Comparison of ENCODE assay signal across 22 cellular contexts in the genomic region with DNA sequence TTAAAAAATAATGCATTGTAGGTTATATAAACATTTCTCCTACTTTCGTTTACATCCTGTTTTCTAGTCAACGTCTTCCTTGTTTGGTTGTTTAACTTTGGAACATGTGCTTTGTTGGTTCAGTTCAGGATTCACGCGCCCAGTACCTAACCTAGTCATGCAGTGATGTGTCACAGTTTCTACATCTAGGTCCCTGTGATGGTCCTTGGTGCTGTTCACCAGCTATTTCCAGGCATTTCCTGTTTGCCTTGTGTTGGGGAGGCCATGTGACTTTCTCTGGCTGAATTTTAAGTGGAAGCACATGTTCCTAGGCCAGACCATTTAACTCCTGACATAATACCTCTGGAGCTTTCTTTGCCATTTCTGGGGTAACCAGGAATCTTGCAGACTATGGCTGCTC.
DNase-seq lines count a peak whose midpoint lies in the region; ATAC-seq and TF ChIP-seq lines count a peak whose summit lies in the region.
"Had no signal": no experiment of that assay in that cellular context is flagged by ENCODE, and none has a peak within 500 bp of the region (broad histone marks: within the 10 kb centered on the region; RNA-seq: fewer than 3 reads in every experiment).

No MANE protein-coding gene starts in this region.

- TF ChIP-seq POLR2A in upper lobe of left lung (IDR thresholded peaks at IDR 0.05) = no peak

- no peak for TF ChIP-seq CTCF in upper lobe of left lung (IDR thresholded peaks at IDR 0.05)

- peaks cover 5 to 16% (median 9%) of the 10 kb centered on the region in 4 donors for H3K9me3 ChIP-seq in upper lobe of left lung
- H3K9me3 ChIP-seq: thyroid gland had no signal

- no peak overlapping the region for H3K4me3 ChIP-seq in upper lobe of left lung
- H3K4me3 ChIP-seq: HAP-1, lower lobe of right lung, thyroid gland had no signal

- DNase-seq in NCI-H2029 (lab: John Stamatoyannopoulos, UW) (peak; percentile 12), NCI-H2029 treated with DMSO at 0.1 percent for 48 hours (lab: John Stamatoyannopoulos, UW) (no peak), fibroblast of peridontal ligament (ENCODE audit: extremely low read depth) (peak; percentile 63), upper lobe of left lung (no peak), MV-4-11 (lab: John Stamatoyannopoulos, UW) (no peak)
- no peak for DNase-seq in activated CD4-positive, alpha-beta T cell treated with anti-CD3 and anti-CD28 coated beads for 4 hours
- DNase-seq: 8988T; activated CD4-positive, alpha-beta T cell treated with anti-CD3 and anti-CD28 coated beads, Interleukin-2, amount 10 ng/mL, durations not matched to agents 24 days and 14 days; activated naive CD8-positive, alpha-beta T cell treated with anti-CD3 and anti-CD28 coated beads, Interleukin-2, amount 50 U/mL, for 24 hours; activated T-cell treated with anti-CD3 and anti-CD28 coated beads, Interleukin-2, amount 50 U/mL, for 4 hours; cerebellar nuclear complex; erythroblast; lower lobe of right lung; NCI-H1930; NCI-H82; nephron progenitor cell; RPMI8226; T-helper 2 cell; thyroid gland had no signal

- no peaks in the 10 kb centered on the region for H3K36me3 ChIP-seq in upper lobe of left lung
- H3K36me3 ChIP-seq: HAP-1, lower lobe of right lung, thyroid gland had no signal

- WGBS in upper lobe of left lung, 2 donors = 65 to 70% methylated on average over 4 of the region's 4 CpGs

- no peaks in the 10 kb centered on the region for H3K27me3 ChIP-seq in upper lobe of left lung
- H3K27me3 ChIP-seq: thyroid gland had no signal

- no peak overlapping the region for H3K27ac ChIP-seq in upper lobe of left lung
- H3K27ac ChIP-seq: lower lobe of right lung, thyroid gland had no signal

- no peak for TF ChIP-seq EP300 in upper lobe of left lung (IDR thresholded peaks at IDR 0.05)

- no peaks in the 10 kb centered on the region for H3K4me1 ChIP-seq in upper lobe of left lung
- H3K4me1 ChIP-seq: HAP-1, lower lobe of right lung, thyroid gland had no signal

- ATAC-seq in SK-N-SH treated with all-trans-retinoic acid at 6 μM for 48 hours (peak; percentile 36; the same call in 1 of the 3 replicates), GM19351 (IDR thresholded peaks at IDR 0.05; ENCODE audit: unreplicated experiment) (no peak), upper lobe of left lung (ENCODE audit: low FRiP score in 2 of 2) (no peak)
- ATAC-seq: activated naive CD8-positive, alpha-beta T cell treated with anti-CD3 and anti-CD28 coated beads, Interleukin-2, amount 50 U/mL, for 24 hours; activated T-cell treated with anti-CD3 and anti-CD28 coated beads, Interleukin-2, amount 50 U/mL, for 4 hours; lower lobe of right lung had no signal

TF ChIP-seq in SK-N-SH treated with all-trans-retinoic acid at 6 μM for 48 hours, 23 proteins besides CTCF, POLR2A, EP300 and RAD21:
- TF ChIP-seq ESRRG (CRISPR knock-in tag; IDR thresholded peaks at IDR 0.05) (no peak), GLIS3 (CRISPR knock-in tag; IDR thresholded peaks at IDR 0.05) (no peak), ARNTL (CRISPR knock-in tag; IDR thresholded peaks at IDR 0.05; ENCODE audit: borderline replicate concordance, low read depth) (no peak), ISL1 (CRISPR knock-in tag; IDR thresholded peaks at IDR 0.05) (no peak), CSDC2 (CRISPR knock-in tag; IDR thresholded peaks at IDR 0.05) (no peak), BACH2 (CRISPR knock-in tag; IDR thresholded peaks at IDR 0.05; ENCODE audit: borderline replicate concordance) (no peak), TOX (CRISPR knock-in tag; IDR thresholded peaks at IDR 0.05; ENCODE audit: borderline replicate concordance) (no peak), ZFP30 (CRISPR knock-in tag; IDR thresholded peaks at IDR 0.05) (no peak), ZNF8 (CRISPR knock-in tag; IDR thresholded peaks at IDR 0.05) (no peak), ZNF70 (CRISPR knock-in tag; IDR thresholded peaks at IDR 0.05) (no peak), RARB (CRISPR knock-in tag; IDR thresholded peaks at IDR 0.05) (no peak)
- TF ChIP-seq, protein P1, sequence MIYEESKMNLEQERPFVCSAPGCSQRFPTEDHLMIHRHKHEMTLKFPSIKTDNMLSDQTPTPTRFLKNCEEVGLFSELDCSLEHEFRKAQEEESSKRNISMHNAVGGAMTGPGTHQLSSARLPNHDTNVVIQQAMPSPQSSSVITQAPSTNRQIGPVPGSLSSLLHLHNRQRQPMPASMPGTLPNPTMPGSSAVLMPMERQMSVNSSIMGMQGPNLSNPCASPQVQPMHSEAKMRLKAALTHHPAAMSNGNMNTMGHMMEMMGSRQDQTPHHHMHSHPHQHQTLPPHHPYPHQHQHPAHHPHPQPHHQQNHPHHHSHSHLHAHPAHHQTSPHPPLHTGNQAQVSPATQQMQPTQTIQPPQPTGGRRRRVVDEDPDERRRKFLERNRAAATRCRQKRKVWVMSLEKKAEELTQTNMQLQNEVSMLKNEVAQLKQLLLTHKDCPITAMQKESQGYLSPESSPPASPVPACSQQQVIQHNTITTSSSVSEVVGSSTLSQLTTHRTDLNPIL (CRISPR knock-in tag; IDR thresholded peaks at IDR 0.05; ENCODE audit: low read depth) = no peak
- TF ChIP-seq, protein P2, sequence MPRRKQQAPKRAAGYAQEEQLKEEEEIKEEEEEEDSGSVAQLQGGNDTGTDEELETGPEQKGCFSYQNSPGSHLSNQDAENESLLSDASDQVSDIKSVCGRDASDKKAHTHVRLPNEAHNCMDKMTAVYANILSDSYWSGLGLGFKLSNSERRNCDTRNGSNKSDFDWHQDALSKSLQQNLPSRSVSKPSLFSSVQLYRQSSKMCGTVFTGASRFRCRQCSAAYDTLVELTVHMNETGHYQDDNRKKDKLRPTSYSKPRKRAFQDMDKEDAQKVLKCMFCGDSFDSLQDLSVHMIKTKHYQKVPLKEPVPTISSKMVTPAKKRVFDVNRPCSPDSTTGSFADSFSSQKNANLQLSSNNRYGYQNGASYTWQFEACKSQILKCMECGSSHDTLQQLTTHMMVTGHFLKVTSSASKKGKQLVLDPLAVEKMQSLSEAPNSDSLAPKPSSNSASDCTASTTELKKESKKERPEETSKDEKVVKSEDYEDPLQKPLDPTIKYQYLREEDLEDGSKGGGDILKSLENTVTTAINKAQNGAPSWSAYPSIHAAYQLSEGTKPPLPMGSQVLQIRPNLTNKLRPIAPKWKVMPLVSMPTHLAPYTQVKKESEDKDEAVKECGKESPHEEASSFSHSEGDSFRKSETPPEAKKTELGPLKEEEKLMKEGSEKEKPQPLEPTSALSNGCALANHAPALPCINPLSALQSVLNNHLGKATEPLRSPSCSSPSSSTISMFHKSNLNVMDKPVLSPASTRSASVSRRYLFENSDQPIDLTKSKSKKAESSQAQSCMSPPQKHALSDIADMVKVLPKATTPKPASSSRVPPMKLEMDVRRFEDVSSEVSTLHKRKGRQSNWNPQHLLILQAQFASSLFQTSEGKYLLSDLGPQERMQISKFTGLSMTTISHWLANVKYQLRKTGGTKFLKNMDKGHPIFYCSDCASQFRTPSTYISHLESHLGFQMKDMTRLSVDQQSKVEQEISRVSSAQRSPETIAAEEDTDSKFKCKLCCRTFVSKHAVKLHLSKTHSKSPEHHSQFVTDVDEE (CRISPR knock-in tag; IDR thresholded peaks at IDR 0.05) = no peak
- TF ChIP-seq, protein P3, sequence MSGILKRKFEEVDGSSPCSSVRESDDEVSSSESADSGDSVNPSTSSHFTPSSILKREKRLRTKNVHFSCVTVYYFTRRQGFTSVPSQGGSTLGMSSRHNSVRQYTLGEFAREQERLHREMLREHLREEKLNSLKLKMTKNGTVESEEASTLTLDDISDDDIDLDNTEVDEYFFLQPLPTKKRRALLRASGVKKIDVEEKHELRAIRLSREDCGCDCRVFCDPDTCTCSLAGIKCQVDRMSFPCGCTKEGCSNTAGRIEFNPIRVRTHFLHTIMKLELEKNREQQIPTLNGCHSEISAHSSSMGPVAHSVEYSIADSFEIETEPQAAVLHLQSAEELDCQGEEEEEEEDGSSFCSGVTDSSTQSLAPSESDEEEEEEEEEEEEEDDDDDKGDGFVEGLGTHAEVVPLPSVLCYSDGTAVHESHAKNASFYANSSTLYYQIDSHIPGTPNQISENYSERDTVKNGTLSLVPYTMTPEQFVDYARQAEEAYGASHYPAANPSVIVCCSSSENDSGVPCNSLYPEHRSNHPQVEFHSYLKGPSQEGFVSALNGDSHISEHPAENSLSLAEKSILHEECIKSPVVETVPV (CRISPR knock-in tag; IDR thresholded peaks at IDR 0.05) = no peak

Comparison
In these comparisons a context has a peak if more than half of its experiments do, and no peak if none do; other contexts are left out.
1. DNase-seq: peak in NCI-H2029 (single experiment) and fibroblast of peridontal ligament (single experiment); none in NCI-H2029 treated with DMSO at 0.1 percent for 48 hours (single experiment), activated CD4-positive, alpha-beta T cell treated with anti-CD3 and anti-CD28 coated beads for 4 hours (0 of 2), upper lobe of left lung (0 of 2) and MV-4-11 (single experiment).